Comparison of ENCODE assay signal across 8 cellular contexts in genomic region chr2:54723300-54724149, GRCh38. TPM values are rescaled to one million over a fixed set of nuclear protein-coding genes. Genes with fewer than 3 reads are reported as not detected.
DNase-seq lines count a peak whose midpoint lies in the region; ATAC-seq and TF ChIP-seq lines count a peak whose summit lies in the region.

EML6 (plus strand) TSS chr2:54723662; CDS start chr2:54725062, 1,400 bp downstream.

- H3K27ac ChIP-seq in PC-3 (ENCODE audit: low read length) (peak within 1 kb of the TSS; percentile 46), esophagus (ENCODE audit: low read depth in 2 of 2, low read length in 1 of 2) (peak within 1 kb of the TSS; percentile 64 to 85)

- peaks cover 35% of the 10 kb centered on the region for H3K27me3 Mint-ChIP-seq in activated T-cell treated with anti-CD3 and anti-CD28 coated beads, Interleukin-2, amount 50 U/mL, for 4 hours (ENCODE audit: low read depth)

- H3K9me2 ChIP-seq in PC-3 (replicated peaks; ENCODE audit: low read length) = no peaks in the 10 kb centered on the region

- DNase-seq in DMS153 (lab: John Stamatoyannopoulos, UW) = peak; percentile 98
- DNase-seq in Jurkat, Clone E6-1 (ENCODE audit: low read depth, low spot score) = peak; percentile 98
- DNase-seq in PC-3 = peak; percentile 99
- peak; percentile 96 for DNase-seq in activated T-cell treated with anti-CD3 and anti-CD28 coated beads, Interleukin-2, amount 50 U/mL, for 4 hours
- DNase-seq in stimulated activated CD8-positive, alpha-beta memory T cell treated with anti-CD3 and anti-CD28 coated beads, Interleukin-7, amount 100 ng/mL, for 1 hour (ENCODE audit: low read depth in 2 of 2) = peak; percentile 92 to 95

- CTCF ChIA-PET in PC-3 (lab: Charles Lee) = interaction anchor here (1.1 kb wide), 2 partner anchors 115 to 176 kb away, joined by 4 to 5 read pairs; no protein-coding TSS in a partner anchor

- no peaks in the 10 kb centered on the region for H3K36me3 Mint-ChIP-seq in activated T-cell treated with anti-CD3 and anti-CD28 coated beads, Interleukin-2, amount 50 U/mL, for 4 hours (ENCODE audit: insufficient read depth)

- no peaks in the 10 kb centered on the region for H3F3A ChIP-seq in PC-3 (ENCODE audit: low read length, unreplicated experiment)

- no peaks in the 10 kb centered on the region for H3K36me3 ChIP-seq in PC-3 (ENCODE audit: low read depth, low read length)
- no peaks in the 10 kb centered on the region for H3K36me3 ChIP-seq in esophagus (ENCODE audit: control insufficient read depth in 2 of 2, insufficient read depth in 2 of 2, low read length in 1 of 2)
- H3K36me3 ChIP-seq in mucosa of stomach (ENCODE audit: control insufficient read depth, insufficient read depth, low read length) = no peaks in the 10 kb centered on the region

- no peaks in the 10 kb centered on the region for H3K79me2 ChIP-seq in PC-3 (ENCODE audit: low read length)

- no peaks in the 10 kb centered on the region for H4K20me1 ChIP-seq in PC-3 (ENCODE audit: low read length)

- peak within 1 kb of the TSS; percentile 98 for H3K4me2 ChIP-seq in PC-3 (ENCODE audit: low read length)

- H3K9ac ChIP-seq in PC-3 (ENCODE audit: low read length) (peak within 1 kb of the TSS; percentile 82), mucosa of stomach (ENCODE audit: low read length) (peak within 1 kb of the TSS; percentile 61)

- H3K4me1 Mint-ChIP-seq in activated T-cell treated with anti-CD3 and anti-CD28 coated beads, Interleukin-2, amount 50 U/mL, for 4 hours (ENCODE audit: low read depth) = peaks cover 14% of the 10 kb centered on the region

- POLR2A ChIA-PET in PC-3 (lab: Charles Lee; ENCODE audit: unreplicated experiment) = interaction anchor here (0.6 to 0.7 kb wide), 2 partner anchors 545 to 620 kb away, joined by 3 to 5 read pairs; no protein-coding TSS in a partner anchor

- H3K4me1 ChIP-seq in PC-3 (ENCODE audit: insufficient read depth, low read length) (peaks cover 27% of the 10 kb centered on the region), esophagus (ENCODE audit: control insufficient read depth in 2 of 2, insufficient read depth in 2 of 2, low read length in 1 of 2) (no peaks in the 10 kb centered on the region), mucosa of stomach (ENCODE audit: control insufficient read depth, insufficient read depth, low read length) (peaks cover 14% of the 10 kb centered on the region)

- peak within 1 kb of the TSS; percentile 82 for H3K4me3 Mint-ChIP-seq in activated T-cell treated with anti-CD3 and anti-CD28 coated beads, Interleukin-2, amount 50 U/mL, for 4 hours

- H3K9me3 ChIP-seq in PC-3 (ENCODE audit: low read length) (no peaks in the 10 kb centered on the region), esophagus (ENCODE audit: control insufficient read depth in 2 of 2, insufficient read depth in 1 of 2, low read depth in 1 of 2, low read length in 1 of 2) (no peaks in the 10 kb centered on the region), mucosa of stomach (ENCODE audit: control insufficient read depth, low read length) (no peaks in the 10 kb centered on the region)

- ATAC-seq in GM21619 (IDR thresholded peaks at IDR 0.05; ENCODE audit: unreplicated experiment) (peak; percentile 99), PC-3 (peak; percentile 95)
- ATAC-seq in activated T-cell treated with anti-CD3 and anti-CD28 coated beads, Interleukin-2, amount 50 U/mL, for 4 hours = peak; percentile 97

- no peaks in the 10 kb centered on the region for H3K9me3 Mint-ChIP-seq in activated T-cell treated with anti-CD3 and anti-CD28 coated beads, Interleukin-2, amount 50 U/mL, for 4 hours

- H2AFZ ChIP-seq in PC-3 (ENCODE audit: low read length) = peak within 1 kb of the TSS; percentile 96

- peak; percentile 38 for TF ChIP-seq CTCF in PC-3 (conservative IDR thresholded peaks at IDR 0.05; ENCODE audit: low read depth, low read length)

- BruUV-seq in PC-3 (replicated peaks; lab: Mats Ljungman, UMichigan) = no TSS peak

- intact Hi-C loops in PC-3 (cut with micrococcal nuclease) = loop anchor here (1.0 to 10.0 kb wide), 5 partner anchors 49 to 441 kb away; no protein-coding TSS in a partner anchor

- H3K4me3 ChIP-seq in Jurkat, Clone E6-1 (ENCODE audit: low read length) = peak within 1 kb of the TSS; percentile 86
- H3K4me3 ChIP-seq in PC-3 (ENCODE audit: low read length) (peak within 1 kb of the TSS; percentile 83), esophagus (ENCODE audit: low read depth in 1 of 2, low read length in 2 of 2) (peak within 1 kb of the TSS; percentile 49 to 66), mucosa of stomach (ENCODE audit: low read length) (peak within 1 kb of the TSS; percentile 68)

- WGBS in esophagus, 2 donors = 0% methylated on average over 78 to 91 of the region's 91 CpGs

- no peaks in the 10 kb centered on the region for H3K27me3 ChIP-seq in PC-3 (ENCODE audit: low read length)
- no peaks in the 10 kb centered on the region for H3K27me3 ChIP-seq in esophagus (ENCODE audit: control insufficient read depth in 1 of 2, insufficient read depth in 2 of 2, low read length in 2 of 2)
- peaks cover 25% of the 10 kb centered on the region for H3K27me3 ChIP-seq in mucosa of stomach (ENCODE audit: control insufficient read depth, insufficient read depth, low read length)

RNA-seq across cellular contexts. Expression of gene EML6, which starts in this region (rescaled TPM):
- 17.4 TPM for polyA plus RNA-seq in Jurkat, Clone E6-1 (2012; ENCODE audit: insufficient read depth, insufficient read length)
- 5.3 and 15.7 TPM in 2 replicates for total RNA-seq in PC-3 (2014; rRNA removed)
- under 1 TPM; 0.28 to 0.71 (median 0.55) TPM for total RNA-seq in activated T-cell treated with anti-CD3 and anti-CD28 coated beads, Interleukin-2, amount 50 U/mL, for 4 hours
- 1 to 10 TPM in 1 of 2 donors, under 1 TPM in 1; 0.88 to 1.3 TPM for polyA plus RNA-seq in esophagus

Comparison
In these comparisons a context has a peak if more than half of its experiments do, and no peak if none do; other contexts are left out.
1. Peak in every context shown above with its lines: DNase-seq, ATAC-seq, H3K4me3 ChIP-seq and H3K27ac ChIP-seq.
2. Peak in DNase-seq and ATAC-seq in activated T-cell treated with anti-CD3 and anti-CD28 coated beads, Interleukin-2, amount 50 U/mL, for 4 hours; RNA of the gene not detected or under 1 TPM.